ENCODE assay signal across 1 cellular context in genomic region chr17:27381007-27381501, GRCh38.
A peak's percentile ranks its signal among the peaks of the same experiment; 100 is the strongest.
TF ChIP-seq lines count a peak whose summit lies in the region.

No MANE protein-coding gene starts in this region.

TF ChIP-seq in K562, 482 proteins besides CTCF, POLR2A, EP300 and RAD21 (continued from another document and continues in another):
- TF ChIP-seq REST (CRISPR knock-in tag; IDR thresholded peaks at IDR 0.05; ENCODE audit: low read depth) (no peak), DIDO1 (tag; IDR thresholded peaks at IDR 0.05; ENCODE audit: low read depth) (no peak), ZBTB43 (CRISPR knock-in tag; IDR thresholded peaks at IDR 0.05) (no peak), PHF21A (IDR thresholded peaks at IDR 0.05; ENCODE audit: borderline replicate concordance, low read depth) (peak; percentile 77; the same call in 1 of the 2 replicates), MXD1 (CRISPR knock-in tag; IDR thresholded peaks at IDR 0.05; ENCODE audit: borderline replicate concordance, poor library complexity, severe bottlenecking) (no peak), TEAD1 (CRISPR knock-in tag; IDR thresholded peaks at IDR 0.05) (peak in 1 of 2 experiments; percentile 59; a peak in 1 of 4 replicates), CC2D1A (IDR thresholded peaks at IDR 0.05) (peak; percentile 90), TCF7L2 (IDR thresholded peaks at IDR 0.05; ENCODE audit: low read depth, low read length) (no peak), MEIS2 (IDR thresholded peaks at IDR 0.05; ENCODE audit: partially characterized antibody) (no peak), TSC22D4 (tag; IDR thresholded peaks at IDR 0.05) (no peak), TRIM25 (IDR thresholded peaks at IDR 0.05; ENCODE audit: borderline replicate concordance) (no peak), MITF (IDR thresholded peaks at IDR 0.05) (no peak; the same call in 1 of the 2 replicates), ZFPM2 (CRISPR knock-in tag; IDR thresholded peaks at IDR 0.05) (no peak), ZNF277 (CRISPR knock-in tag; IDR thresholded peaks at IDR 0.05; ENCODE audit: borderline replicate concordance) (no peak), NR1H2 (CRISPR knock-in tag; IDR thresholded peaks at IDR 0.05) (no peak), POLR2AphosphoS2 (IDR thresholded peaks at IDR 0.05; ENCODE audit: low read length) (no peak), KDM1A (IDR thresholded peaks at IDR 0.05) (peak; percentile 22 to 35; a peak in 2 of 4 replicates), SIRT6 (IDR thresholded peaks at IDR 0.05; ENCODE audit: low read depth, low read length) (no peak), PKNOX1 (IDR thresholded peaks at IDR 0.05) (no peak), GABPB1 (CRISPR knock-in tag; IDR thresholded peaks at IDR 0.05) (peak; percentile 67), ZNF444 (CRISPR knock-in tag; IDR thresholded peaks at IDR 0.05) (no peak), YY1 (IDR thresholded peaks at IDR 0.05; ENCODE audit: borderline replicate concordance in 1 of 3, control insufficient read depth in 1 of 3, extremely low read depth in 1 of 3, insufficient read depth in 3 of 3, insufficient read length in 1 of 3, insufficient replicate concordance in 2 of 3, low read depth in 1 of 3, low read length in 2 of 3) (peak in 2 of 3 experiments; percentile 65 to 77), NR4A1 (CRISPR knock-in tag; IDR thresholded peaks at IDR 0.05) (no peak), NR4A1 (tag; IDR thresholded peaks at IDR 0.05) (no peak), CREB1 (IDR thresholded peaks at IDR 0.05) (no peak), CREB1 (CRISPR knock-in tag; IDR thresholded peaks at IDR 0.05) (peak; percentile 60; the same call in 1 of the 2 replicates), SMARCB1 (IDR thresholded peaks at IDR 0.05; ENCODE audit: insufficient read length, low read depth) (no peak), NFYB (IDR thresholded peaks at IDR 0.05; ENCODE audit: extremely low read depth, insufficient read length) (no peak), GTF2B (IDR thresholded peaks at IDR 0.05; ENCODE audit: extremely low read depth, insufficient read length) (no peak), FOXA1 (IDR thresholded peaks at IDR 0.05; ENCODE audit: borderline replicate concordance) (no peak), FOS (IDR thresholded peaks at IDR 0.05; ENCODE audit: extremely low read depth, insufficient read length) (no peak), MXI1 (IDR thresholded peaks at IDR 0.05; ENCODE audit: low read depth, low read length) (no peak), ZNF23 (CRISPR knock-in tag; IDR thresholded peaks at IDR 0.05) (no peak), DDX20 (tag; IDR thresholded peaks at IDR 0.05; ENCODE audit: low read depth) (no peak), ZNF79 (CRISPR knock-in tag; IDR thresholded peaks at IDR 0.05; ENCODE audit: low read depth) (no peak), SMAD3 (CRISPR knock-in tag; conservative IDR thresholded peaks at IDR 0.05) (no peak), ARID2 (IDR thresholded peaks at IDR 0.05) (no peak), ZNF280B (CRISPR knock-in tag; IDR thresholded peaks at IDR 0.05) (no peak), E2F5 (CRISPR knock-in tag; IDR thresholded peaks at IDR 0.05) (no peak), CHAMP1 (IDR thresholded peaks at IDR 0.05) (peak; percentile 96), MLX (CRISPR knock-in tag; conservative IDR thresholded peaks at IDR 0.05) (no peak), SREBF2 (CRISPR knock-in tag; IDR thresholded peaks at IDR 0.05) (0 out of 2 replicates have a peak, but pooled peaks have one; percentile 46)
